ENCODE assay signal across 14 cellular contexts in genomic region chr3:47416041-47416440, GRCh38. TPM values are rescaled to one million over a fixed set of nuclear protein-coding genes. Genes with fewer than 3 reads are reported as not detected.
DNase-seq lines count a peak whose midpoint lies in the region; ATAC-seq and TF ChIP-seq lines count a peak whose summit lies in the region.
"Had no signal": no experiment of that assay in that cellular context is flagged by ENCODE, and none has a peak within 500 bp of the region (broad histone marks: within the 10 kb centered on the region; RNA-seq: fewer than 3 reads in every experiment).

No MANE protein-coding gene starts in this region.

- no peak overlapping the region for H3K14ac ChIP-seq in IMR-90 (replicated peaks; ENCODE audit: low read depth, low read length)

- H2BK5ac ChIP-seq in IMR-90 (ENCODE audit: low read depth, low read length, poor library complexity, severe bottlenecking) = no peak overlapping the region

- peaks cover 23% of the 10 kb centered on the region for H4K20me1 ChIP-seq in IMR-90 (ENCODE audit: insufficient read depth, low read length)
- H4K20me1 ChIP-seq in neural progenitor cell (ENCODE audit: low read depth) = peaks cover 5% of the 10 kb centered on the region

- H3K36me3 ChIP-seq in IMR-90 (ENCODE audit: control insufficient read depth, insufficient read depth, low read length) (peaks cover 66% of the 10 kb centered on the region), neural progenitor cell (no peaks in the 10 kb centered on the region)
- H3K36me3 ChIP-seq in naive thymus-derived CD4-positive, alpha-beta T cell (ENCODE audit: control insufficient read depth in 2 of 3, insufficient read depth in 3 of 3, low read length in 3 of 3) = peaks cover 6 to 90% (median 13%) of the 10 kb centered on the region in 3 experiments

- H3K56ac ChIP-seq in IMR-90 (ENCODE audit: extremely low read depth, insufficient read depth, low read length) = no peak overlapping the region

- no peaks in the 10 kb centered on the region for H3K9me1 ChIP-seq in IMR-90 (ENCODE audit: insufficient read depth, low read length)

- no peak for ATAC-seq in IMR-90 (ENCODE audit: low read depth)
- no peak for ATAC-seq in HG03520 (IDR thresholded peaks at IDR 0.05; ENCODE audit: unreplicated experiment)
- ATAC-seq in naive thymus-derived CD4-positive, alpha-beta T cell = no peak
- ATAC-seq: right cardiac atrium had no signal

- H2AK9ac ChIP-seq in IMR-90 (replicated peaks; ENCODE audit: low read depth, low read length, poor library complexity) = peak overlapping the region; percentile 72

- peaks cover 11% of the 10 kb centered on the region for H3K27me3 Mint-ChIP-seq in neural progenitor cell (ENCODE audit: insufficient read depth, low read depth)
- H3K27me3 Mint-ChIP-seq in naive thymus-derived CD4-positive, alpha-beta T cell = no peaks in the 10 kb centered on the region

- dilution Hi-C loops in IMR-90 (cut with HindIII; ENCODE audit: low sequenced_read_pairs, unreplicated experiment) = no loop called here

- H3K9me3 ChIP-seq in IMR-90 (ENCODE audit: control insufficient read depth, insufficient read depth, low read length) = no peaks in the 10 kb centered on the region
- no peaks in the 10 kb centered on the region for H3K9me3 ChIP-seq in neural progenitor cell (ENCODE audit: low read depth)
- no peaks in the 10 kb centered on the region for H3K9me3 ChIP-seq in naive thymus-derived CD4-positive, alpha-beta T cell (ENCODE audit: control insufficient read depth in 2 of 3, low read length in 3 of 3)
- H3K9me3 ChIP-seq: SJSA1 had no signal

- H3K4me1 ChIP-seq in IMR-90 (ENCODE audit: control insufficient read depth, insufficient read depth, low read length) = no peaks in the 10 kb centered on the region
- no peaks in the 10 kb centered on the region for H3K4me1 ChIP-seq in neural progenitor cell
- peaks cover under 1 to 5% of the 10 kb centered on the region in 2 donors for H3K4me1 ChIP-seq in naive thymus-derived CD4-positive, alpha-beta T cell (ENCODE audit: control insufficient read depth in 2 of 2, insufficient read depth in 2 of 2, low read length in 2 of 2)

- no peaks in the 10 kb centered on the region for H3K27me3 ChIP-seq in IMR-90 (ENCODE audit: control insufficient read depth, insufficient read depth, low read length)
- H3K27me3 ChIP-seq in dorsolateral prefrontal cortex = no peaks in the 10 kb centered on the region
- H3K27me3 ChIP-seq in neural progenitor cell = no peaks in the 10 kb centered on the region
- H3K27me3 ChIP-seq in naive thymus-derived CD4-positive, alpha-beta T cell (ENCODE audit: control insufficient read depth in 2 of 2, insufficient read depth in 2 of 2, low read length in 2 of 2) = no peaks in the 10 kb centered on the region
- H3K27me3 ChIP-seq: SJSA1 had no signal

- no TSS peak for BruUV-seq in IMR-90 (replicated peaks; lab: Mats Ljungman, UMichigan)

- H3K23ac ChIP-seq in IMR-90 (ENCODE audit: low read depth, low read length) = no peak overlapping the region

- intact Hi-C loops in IMR-90 (cut with micrococcal nuclease) (no loop called here), dorsolateral prefrontal cortex (cut with DNase I) (no loop called here)
- intact Hi-C loops in naive thymus-derived CD4-positive, alpha-beta T cell (cut with micrococcal nuclease) = no loop called here

- H2BK20ac ChIP-seq in IMR-90 (ENCODE audit: low read depth, low read length) = no peak overlapping the region

- peak overlapping the region; percentile 17 for H3K27ac Mint-ChIP-seq in neural progenitor cell
- H3K27ac Mint-ChIP-seq in naive thymus-derived CD4-positive, alpha-beta T cell = peak overlapping the region in 2 of 9 donors; percentile 78 to 82

- no peak overlapping the region for H2BK120ac ChIP-seq in IMR-90 (ENCODE audit: low read depth, low read length)

- POLR2A ChIA-PET in IMR-90 (lab: Charles Lee; ENCODE audit: unreplicated experiment) = no interaction called here
- POLR2A ChIA-PET in naive thymus-derived CD4-positive, alpha-beta T cell (lab: Charles Lee) = no interaction called here

- H3K4me3 Mint-ChIP-seq in neural progenitor cell = no peak overlapping the region
- H3K4me3 Mint-ChIP-seq in naive thymus-derived CD4-positive, alpha-beta T cell = no peak overlapping the region

- 83% methylated on average over 3 of the region's 9 CpGs; no CpG with 5 or more reads in 1 of the 2 experiments for WGBS in IMR-90 (ENCODE audit: extremely low coverage in 2 of 2, insufficient read length in 1 of 2), 2 experiments

- no peak overlapping the region for H4K8ac ChIP-seq in IMR-90 (ENCODE audit: low read depth in 2 of 2, low read length in 2 of 2)

- H3K4me3 ChIP-seq in IMR-90 (ENCODE audit: insufficient read depth, low read depth, low read length) (no peak overlapping the region), dorsolateral prefrontal cortex (no peak overlapping the region), neural progenitor cell (no peak overlapping the region)
- no peak overlapping the region for H3K4me3 ChIP-seq in naive thymus-derived CD4-positive, alpha-beta T cell (ENCODE audit: low read length)
- H3K4me3 ChIP-seq: SJSA1 had no signal

- peak; percentile 49 for DNase-seq in D341Med (ENCODE audit: low spot score)
- DNase-seq in IMR-90 = no peak
- DNase-seq in dorsolateral prefrontal cortex = peak in 3 of 10 donors; percentile 40 to 74 (median 41)
- no peak for DNase-seq in neural progenitor cell (ENCODE audit: low spot score)
- no peak for DNase-seq in NCI-H2029 (lab: John Stamatoyannopoulos, UW)
- no peak for DNase-seq in naive thymus-derived CD4-positive, alpha-beta T cell
- DNase-seq: activated naive CD4-positive, alpha-beta T cell; COR-L47; kidney glomerular epithelial cell; NCI-H2081 treated with DMSO at 0.1 percent for 48 hours; stimulated activated CD4-positive, alpha-beta T cell treated with anti-CD3 and anti-CD28 coated beads, Interleukin-4, amount 100 ng/mL, for 24 hours had no signal

- H3K18ac ChIP-seq in IMR-90 (ENCODE audit: low read depth, low read length) = no peak overlapping the region

- H3K36me3 Mint-ChIP-seq in neural progenitor cell = peaks cover 24% of the 10 kb centered on the region
- H3K36me3 Mint-ChIP-seq in naive thymus-derived CD4-positive, alpha-beta T cell = peaks cover 5 to 24% (median 5%) of the 10 kb centered on the region in 5 donors

- CTCF ChIA-PET in IMR-90 (lab: Yijun Ruan, JAX) = no interaction called here
- CTCF ChIA-PET in naive thymus-derived CD4-positive, alpha-beta T cell (lab: Charles Lee) = no interaction called here

- H3K79me2 ChIP-seq in neural progenitor cell (ENCODE audit: low read depth) = no peaks in the 10 kb centered on the region

- H3K9ac ChIP-seq in IMR-90 (ENCODE audit: low read depth, low read length) (no peak overlapping the region), neural progenitor cell (no peak overlapping the region)

- H2AK5ac ChIP-seq in IMR-90 (ENCODE audit: low read depth, low read length) = no peak overlapping the region

- no peak for TF ChIP-seq POLR2A in IMR-90 (IDR thresholded peaks at IDR 0.05; ENCODE audit: low read depth, low read length)

- no peak overlapping the region for H4K91ac ChIP-seq in IMR-90 (ENCODE audit: insufficient read depth, low read depth, low read length)

- H2AFZ ChIP-seq in IMR-90 (replicated peaks; ENCODE audit: low read length, poor library complexity) = peak overlapping the region; percentile 10
- no peak overlapping the region for H2AFZ ChIP-seq in neural progenitor cell (replicated peaks)

- H3K4me1 Mint-ChIP-seq in neural progenitor cell = peaks cover 23% of the 10 kb centered on the region
- H3K4me1 Mint-ChIP-seq in naive thymus-derived CD4-positive, alpha-beta T cell = peaks cover under 1 to 10% (median 3%) of the 10 kb centered on the region in 7 donors

- no peak overlapping the region for H4K5ac ChIP-seq in IMR-90 (ENCODE audit: low read depth, low read length)

- peaks cover 4 to 6% of the 10 kb centered on the region in 2 experiments; a peak in 2 of 4 replicates for H3K79me1 ChIP-seq in IMR-90 (ENCODE audit: low read depth in 1 of 2, low read length in 2 of 2)

- H3K9me3 Mint-ChIP-seq in neural progenitor cell = no peaks in the 10 kb centered on the region
- no peaks in the 10 kb centered on the region for H3K9me3 Mint-ChIP-seq in naive thymus-derived CD4-positive, alpha-beta T cell

- no peak overlapping the region for H3K4me2 ChIP-seq in IMR-90 (ENCODE audit: low read depth, low read length)
- no peak overlapping the region for H3K4me2 ChIP-seq in neural progenitor cell

- TF ChIP-seq RAD21 in IMR-90 (IDR thresholded peaks at IDR 0.05; ENCODE audit: low read length) = no peak

- TF ChIP-seq CTCF in IMR-90 (conservative IDR thresholded peaks at IDR 0.05; ENCODE audit: low read depth, low read length) (no peak), dorsolateral prefrontal cortex (IDR thresholded peaks at IDR 0.05 in 54 of 56, conservative IDR thresholded peaks at IDR 0.05 in 2 of 56; ENCODE audit: low read depth in 1 of 56, partially characterized antibody in 56 of 56) (no peak), neural progenitor cell (IDR thresholded peaks at IDR 0.05) (no peak)

- in situ Hi-C loops in IMR-90 (cut with MboI; ENCODE audit: low sequenced_read_pairs) = no loop called here

- peaks cover 5% of the 10 kb centered on the region for H3F3A ChIP-seq in neural progenitor cell (ENCODE audit: low read depth)

- no peak overlapping the region for H2BK15ac ChIP-seq in IMR-90 (ENCODE audit: low read depth, low read length)

- H3K4ac ChIP-seq in IMR-90 (ENCODE audit: low read depth, low read length) = no peak overlapping the region

- H3K27ac ChIP-seq in IMR-90 (ENCODE audit: insufficient read depth, low read length) = no peak overlapping the region
- peak overlapping the region in 52 of 59 donors; percentile 10 to 96 (median 87) for H3K27ac ChIP-seq in dorsolateral prefrontal cortex
- H3K27ac ChIP-seq in neural progenitor cell = no peak overlapping the region
- H3K27ac ChIP-seq in naive thymus-derived CD4-positive, alpha-beta T cell (ENCODE audit: low read depth, low read length) = no peak overlapping the region
- H3K27ac ChIP-seq: SJSA1 had no signal

RNA-seq across cellular contexts. Expression of gene PTPN23, which starts 35.2 kb away (rescaled TPM):
- total RNA-seq in IMR-90 (2012; rRNA removed) = 4.4 and 4.5 TPM in 2 replicates
- polyA plus RNA-seq in IMR-90 (2012; rRNA removed) = 13.9 and 15.1 TPM in 2 replicates
- polyA plus RNA-seq in IMR-90 (2012; cell fraction: cytosol; rRNA removed) = 7.3 and 8.9 TPM in 2 replicates
- polyA plus RNA-seq in IMR-90 (2012; cell fraction: nucleus; rRNA removed; ENCODE audit: low replicate concordance) = 33.7 and 64.5 TPM in 2 replicates
- total RNA-seq in dorsolateral prefrontal cortex = 10 to 100 TPM; 40.8 to 75.9 (median 53.6) TPM
- total RNA-seq in neural progenitor cell (ENCODE audit: low replicate concordance) = 3.4 and 8.6 TPM in 2 replicates
- 10 to 100 TPM; 35.8 to 51.2 (median 38.5) TPM for total RNA-seq in naive thymus-derived CD4-positive, alpha-beta T cell
- 1 to 10 TPM; 1.4 to 4.0 TPM for polyA plus RNA-seq in naive thymus-derived CD4-positive, alpha-beta T cell

RNA-seq across cellular contexts. Expression of gene SCAP, which starts 59.7 kb away (rescaled TPM):
- total RNA-seq in IMR-90 (2012; rRNA removed) = 30.8 and 34.6 TPM in 2 replicates
- 25.3 and 27.8 TPM in 2 replicates for polyA plus RNA-seq in IMR-90 (2012; rRNA removed)
- polyA plus RNA-seq in IMR-90 (2012; cell fraction: cytosol; rRNA removed) = 18.6 and 28.9 TPM in 2 replicates
- polyA plus RNA-seq in IMR-90 (2012; cell fraction: nucleus; rRNA removed; ENCODE audit: low replicate concordance) = 44.0 and 90.8 TPM in 2 replicates
- total RNA-seq in dorsolateral prefrontal cortex = 100 to 1,000 TPM in 28 of 120 experiments, 10 to 100 TPM in 92; 68.4 to 123 (median 92.0) TPM
- 33.0 and 96.9 TPM in 2 replicates for total RNA-seq in neural progenitor cell (ENCODE audit: low replicate concordance)
- 10 to 100 TPM; 80.6 to 95.4 (median 92.9) TPM for total RNA-seq in naive thymus-derived CD4-positive, alpha-beta T cell
- 10 to 100 TPM; 34.5 to 70.6 TPM for polyA plus RNA-seq in naive thymus-derived CD4-positive, alpha-beta T cell

Comparison
In these comparisons a context has a peak if more than half of its experiments do, and no peak if none do; other contexts are left out.
1. H3K27ac ChIP-seq: peak in dorsolateral prefrontal cortex (52 of 59); none in IMR-90 (single experiment), neural progenitor cell (single experiment) and naive thymus-derived CD4-positive, alpha-beta T cell (single experiment).